ENCODE assay signal across 1 cellular context in genomic region chr16:69859105-69859969, GRCh38.
TF ChIP-seq lines count a peak whose summit lies in the region.

No MANE protein-coding gene starts in this region.

TF ChIP-seq in HepG2, 621 proteins besides CTCF, POLR2A, EP300 and RAD21 (continued from another document and continues in another):
- TF ChIP-seq, protein P1, sequence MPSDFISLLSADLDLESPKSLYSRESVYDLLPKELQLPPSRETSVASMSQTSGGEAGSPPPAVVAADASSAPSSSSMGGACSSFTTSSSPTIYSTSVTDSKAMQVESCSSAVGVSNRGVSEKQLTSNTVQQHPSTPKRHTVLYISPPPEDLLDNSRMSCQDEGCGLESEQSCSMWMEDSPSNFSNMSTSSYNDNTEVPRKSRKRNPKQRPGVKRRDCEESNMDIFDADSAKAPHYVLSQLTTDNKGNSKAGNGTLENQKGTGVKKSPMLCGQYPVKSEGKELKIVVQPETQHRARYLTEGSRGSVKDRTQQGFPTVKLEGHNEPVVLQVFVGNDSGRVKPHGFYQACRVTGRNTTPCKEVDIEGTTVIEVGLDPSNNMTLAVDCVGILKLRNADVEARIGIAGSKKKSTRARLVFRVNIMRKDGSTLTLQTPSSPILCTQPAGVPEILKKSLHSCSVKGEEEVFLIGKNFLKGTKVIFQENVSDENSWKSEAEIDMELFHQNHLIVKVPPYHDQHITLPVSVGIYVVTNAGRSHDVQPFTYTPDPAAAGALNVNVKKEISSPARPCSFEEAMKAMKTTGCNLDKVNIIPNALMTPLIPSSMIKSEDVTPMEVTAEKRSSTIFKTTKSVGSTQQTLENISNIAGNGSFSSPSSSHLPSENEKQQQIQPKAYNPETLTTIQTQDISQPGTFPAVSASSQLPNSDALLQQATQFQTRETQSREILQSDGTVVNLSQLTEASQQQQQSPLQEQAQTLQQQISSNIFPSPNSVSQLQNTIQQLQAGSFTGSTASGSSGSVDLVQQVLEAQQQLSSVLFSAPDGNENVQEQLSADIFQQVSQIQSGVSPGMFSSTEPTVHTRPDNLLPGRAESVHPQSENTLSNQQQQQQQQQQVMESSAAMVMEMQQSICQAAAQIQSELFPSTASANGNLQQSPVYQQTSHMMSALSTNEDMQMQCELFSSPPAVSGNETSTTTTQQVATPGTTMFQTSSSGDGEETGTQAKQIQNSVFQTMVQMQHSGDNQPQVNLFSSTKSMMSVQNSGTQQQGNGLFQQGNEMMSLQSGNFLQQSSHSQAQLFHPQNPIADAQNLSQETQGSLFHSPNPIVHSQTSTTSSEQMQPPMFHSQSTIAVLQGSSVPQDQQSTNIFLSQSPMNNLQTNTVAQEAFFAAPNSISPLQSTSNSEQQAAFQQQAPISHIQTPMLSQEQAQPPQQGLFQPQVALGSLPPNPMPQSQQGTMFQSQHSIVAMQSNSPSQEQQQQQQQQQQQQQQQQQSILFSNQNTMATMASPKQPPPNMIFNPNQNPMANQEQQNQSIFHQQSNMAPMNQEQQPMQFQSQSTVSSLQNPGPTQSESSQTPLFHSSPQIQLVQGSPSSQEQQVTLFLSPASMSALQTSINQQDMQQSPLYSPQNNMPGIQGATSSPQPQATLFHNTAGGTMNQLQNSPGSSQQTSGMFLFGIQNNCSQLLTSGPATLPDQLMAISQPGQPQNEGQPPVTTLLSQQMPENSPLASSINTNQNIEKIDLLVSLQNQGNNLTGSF (CRISPR knock-in tag; IDR thresholded peaks at IDR 0.05): no peak
- no peak for TF ChIP-seq PLSCR1 (CRISPR knock-in tag; IDR thresholded peaks at IDR 0.05; ENCODE audit: borderline replicate concordance)
- no peak for TF ChIP-seq CAMTA2 (CRISPR knock-in tag; IDR thresholded peaks at IDR 0.05; ENCODE audit: borderline replicate concordance)
- TF ChIP-seq ZNF703 (CRISPR knock-in tag; IDR thresholded peaks at IDR 0.05; ENCODE audit: borderline replicate concordance): no peak
- TF ChIP-seq MTA1 (CRISPR knock-in tag; IDR thresholded peaks at IDR 0.05; ENCODE audit: borderline replicate concordance): peak; percentile 69; the same call in 1 of the 2 replicates
- TF ChIP-seq RORA (CRISPR knock-in tag; IDR thresholded peaks at IDR 0.05): no peak
- TF ChIP-seq NFYB (CRISPR knock-in tag; IDR thresholded peaks at IDR 0.05): no peak
- TF ChIP-seq ZFP36 (IDR thresholded peaks at IDR 0.05; ENCODE audit: borderline replicate concordance, low read depth, low read length, partially characterized antibody): no peak
- TF ChIP-seq ZNF317 (CRISPR knock-in tag; IDR thresholded peaks at IDR 0.05): peak; percentile 73; the same call in 1 of the 2 replicates
- no peak for TF ChIP-seq ZNF577 (CRISPR knock-in tag; IDR thresholded peaks at IDR 0.05; ENCODE audit: borderline replicate concordance, low read depth)
- TF ChIP-seq IRF2 (CRISPR knock-in tag; IDR thresholded peaks at IDR 0.05): peak; percentile 65
- TF ChIP-seq NR0B2 (CRISPR knock-in tag; IDR thresholded peaks at IDR 0.05): no peak
- TF ChIP-seq REPIN1 (CRISPR knock-in tag; IDR thresholded peaks at IDR 0.05; ENCODE audit: borderline replicate concordance, low read depth): peak; percentile 88; the same call in 1 of the 2 replicates
- TF ChIP-seq TERF1 (CRISPR knock-in tag; IDR thresholded peaks at IDR 0.05): no peak
- TF ChIP-seq MAFF (IDR thresholded peaks at IDR 0.05; ENCODE audit: low read depth, low read length): no peak
- TF ChIP-seq CCDC6 (CRISPR knock-in tag; IDR thresholded peaks at IDR 0.05): no peak
- 0 out of 2 replicates have a peak, but pooled peaks have one; percentile 27 for TF ChIP-seq ZNF569 (CRISPR knock-in tag; IDR thresholded peaks at IDR 0.05; ENCODE audit: borderline replicate concordance)
- TF ChIP-seq NFIC (IDR thresholded peaks at IDR 0.05; ENCODE audit: low read length): no peak
- TF ChIP-seq ZNF7 (CRISPR knock-in tag; IDR thresholded peaks at IDR 0.05): no peak
- TF ChIP-seq, protein P2, sequence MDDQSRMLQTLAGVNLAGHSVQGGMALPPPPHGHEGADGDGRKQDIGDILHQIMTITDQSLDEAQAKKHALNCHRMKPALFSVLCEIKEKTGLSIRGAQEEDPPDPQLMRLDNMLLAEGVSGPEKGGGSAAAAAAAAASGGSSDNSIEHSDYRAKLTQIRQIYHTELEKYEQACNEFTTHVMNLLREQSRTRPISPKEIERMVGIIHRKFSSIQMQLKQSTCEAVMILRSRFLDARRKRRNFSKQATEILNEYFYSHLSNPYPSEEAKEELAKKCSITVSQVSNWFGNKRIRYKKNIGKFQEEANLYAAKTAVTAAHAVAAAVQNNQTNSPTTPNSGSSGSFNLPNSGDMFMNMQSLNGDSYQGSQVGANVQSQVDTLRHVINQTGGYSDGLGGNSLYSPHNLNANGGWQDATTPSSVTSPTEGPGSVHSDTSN (CRISPR knock-in tag; IDR thresholded peaks at IDR 0.05; ENCODE audit: borderline replicate concordance): no peak
- no peak for TF ChIP-seq ZNF468 (CRISPR knock-in tag; IDR thresholded peaks at IDR 0.05)
- TF ChIP-seq FOSL2 (CRISPR knock-in tag; IDR thresholded peaks at IDR 0.05): peak; percentile 40; the same call in 1 of the 2 replicates
- TF ChIP-seq, protein P3, sequence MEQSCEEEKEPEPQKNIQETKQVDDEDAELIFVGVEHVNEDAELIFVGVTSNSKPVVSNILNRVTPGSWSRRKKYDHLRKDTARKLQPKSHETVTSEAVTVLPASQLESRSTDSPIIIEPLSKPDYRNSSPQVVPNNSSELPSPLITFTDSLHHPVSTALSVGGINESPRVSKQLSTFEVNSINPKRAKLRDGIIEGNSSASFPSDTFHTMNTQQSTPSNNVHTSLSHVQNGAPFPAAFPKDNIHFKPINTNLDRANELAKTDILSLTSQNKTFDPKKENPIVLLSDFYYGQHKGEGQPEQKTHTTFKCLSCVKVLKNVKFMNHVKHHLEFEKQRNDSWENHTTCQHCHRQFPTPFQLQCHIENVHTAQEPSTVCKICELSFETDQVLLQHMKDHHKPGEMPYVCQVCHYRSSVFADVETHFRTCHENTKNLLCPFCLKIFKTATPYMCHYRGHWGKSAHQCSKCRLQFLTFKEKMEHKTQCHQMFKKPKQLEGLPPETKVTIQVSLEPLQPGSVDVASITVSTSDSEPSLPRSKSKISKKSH (CRISPR knock-in tag; IDR thresholded peaks at IDR 0.05; ENCODE audit: borderline replicate concordance): peak; percentile 59; the same call in 1 of the 2 replicates
- TF ChIP-seq HIVEP1 (CRISPR knock-in tag; IDR thresholded peaks at IDR 0.05): no peak
- 0 out of 2 replicates have a peak, but pooled peaks have one; percentile 36 for TF ChIP-seq RERE (CRISPR knock-in tag; IDR thresholded peaks at IDR 0.05; ENCODE audit: low read depth)
- peak; percentile 91; the same call in 1 of the 2 replicates for TF ChIP-seq HIC2 (CRISPR knock-in tag; IDR thresholded peaks at IDR 0.05; ENCODE audit: low read depth)
- TF ChIP-seq NR2F6 (IDR thresholded peaks at IDR 0.05): peak; percentile 85
- peak; percentile 90 for TF ChIP-seq NR2F6 (CRISPR knock-in tag; IDR thresholded peaks at IDR 0.05)
- TF ChIP-seq ZFY (CRISPR knock-in tag; IDR thresholded peaks at IDR 0.05): no peak
- TF ChIP-seq ARID5B (CRISPR knock-in tag; IDR thresholded peaks at IDR 0.05): peak; percentile 95
- no peak for TF ChIP-seq CREBL2 (CRISPR knock-in tag; IDR thresholded peaks at IDR 0.05; ENCODE audit: borderline replicate concordance)
- TF ChIP-seq ZBTB7A (CRISPR knock-in tag; IDR thresholded peaks at IDR 0.05): 0 out of 2 replicates have a peak, but pooled peaks have one; percentile 33
- no peak for TF ChIP-seq ZNF878 (CRISPR knock-in tag; IDR thresholded peaks at IDR 0.05)
- no peak for TF ChIP-seq HNRNPLL (IDR thresholded peaks at IDR 0.05; ENCODE audit: low read depth, low read length, poor library complexity, severe bottlenecking)
- no peak for TF ChIP-seq SYNCRIP (IDR thresholded peaks at IDR 0.05; ENCODE audit: insufficient read depth, low read depth, low read length)
- TF ChIP-seq ZNF235 (CRISPR knock-in tag; IDR thresholded peaks at IDR 0.05; ENCODE audit: borderline replicate concordance): no peak
- TF ChIP-seq ZNF326 (CRISPR knock-in tag; IDR thresholded peaks at IDR 0.05; ENCODE audit: borderline replicate concordance): no peak
